12 cellular contexts compared by ENCODE assay signal in the genomic region with DNA sequence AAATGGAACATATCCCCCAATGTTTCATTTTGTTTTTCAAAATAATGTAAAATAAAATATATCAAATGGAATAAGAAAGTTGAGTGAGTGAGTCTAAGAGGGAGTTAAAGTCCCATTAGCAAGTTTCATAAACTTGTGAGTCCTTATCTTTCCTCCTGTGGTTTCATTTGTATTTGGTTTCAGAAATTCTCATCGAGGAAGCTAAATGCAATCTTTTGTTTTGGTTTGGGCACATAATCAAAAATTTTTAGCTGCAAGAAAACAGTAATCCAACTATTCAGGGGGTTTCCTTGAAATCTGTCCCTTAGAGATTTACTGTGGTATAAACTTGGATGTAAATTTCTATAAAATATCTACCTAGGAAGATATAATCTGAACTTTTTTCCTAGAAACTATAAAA.
A peak's percentile ranks its signal among the peaks of the same experiment; 100 is the strongest.
DNase-seq lines count a peak whose midpoint lies in the region; ATAC-seq, FAIRE-seq and TF ChIP-seq lines count a peak whose summit lies in the region.
"Had no signal": no experiment of that assay in that cellular context is flagged by ENCODE, and none has a peak within 500 bp of the region (broad histone marks: within the 10 kb centered on the region; RNA-seq: fewer than 3 reads in every experiment).

No MANE protein-coding gene starts in this region.

- CTCF ChIA-PET in A549 (lab: Yijun Ruan, JAX) (interaction anchor here (1.3 kb wide), 1 partner anchor 90 kb away, joined by 4 read pairs; no protein-coding TSS in a partner anchor), Panc1 (lab: Charles Lee) (no interaction called here), A673 (lab: Charles Lee) (no interaction called here)

- H3K27ac ChIP-seq in A549 (no peak overlapping the region), Panc1 (ENCODE audit: low read length) (peak overlapping the region; percentile 72; the same call in 1 of the 2 replicates), A673 (ENCODE audit: low read depth, low read length, poor library complexity, severe bottlenecking) (no peak overlapping the region)

- TF ChIP-seq EP300 in A549 (IDR thresholded peaks at IDR 0.05): no peak

- H3K4me2 ChIP-seq in A549: peak overlapping the region; percentile 31; the same call in 2 of the 3 replicates

- intact Hi-C loops in Panc1 (cut with micrococcal nuclease; ENCODE audit: unreplicated experiment): no loop called here
- intact Hi-C loops in A673 (cut with micrococcal nuclease; ENCODE audit: unreplicated experiment): no loop called here

- no peaks in the 10 kb centered on the region for H3K9me3 ChIP-seq in A549
- no peaks in the 10 kb centered on the region for H3K9me3 ChIP-seq in Panc1 (ENCODE audit: control insufficient read depth, insufficient read depth, low read depth, low read length)
- no peaks in the 10 kb centered on the region for H3K9me3 ChIP-seq in A673 (ENCODE audit: low read depth, low read length, poor library complexity, severe bottlenecking)

- H3K36me3 ChIP-seq in Panc1 (ENCODE audit: control insufficient read depth, insufficient read depth, low read length): no peaks in the 10 kb centered on the region
- H3K36me3 ChIP-seq in A673 (ENCODE audit: insufficient read depth, low read length, poor library complexity, severe bottlenecking): no peaks in the 10 kb centered on the region

- no peak for TF ChIP-seq RAD21 in A549 (conservative IDR thresholded peaks at IDR 0.05 in 1 of 2, IDR thresholded peaks at IDR 0.05 in 1 of 2)

- H3K27me3 ChIP-seq in Panc1 (ENCODE audit: control insufficient read depth, insufficient read depth, low read length) (no peaks in the 10 kb centered on the region), A673 (replicated peaks; ENCODE audit: insufficient read depth, low read depth, low read length, poor library complexity) (no peaks in the 10 kb centered on the region)

- TF ChIP-seq CTCF in A549 (IDR thresholded peaks at IDR 0.05) (no peak), Panc1 (IDR thresholded peaks at IDR 0.05) (no peak), fibroblast of the aortic adventitia (IDR thresholded peaks at IDR 0.05; ENCODE audit: insufficient read depth, low read length) (no peak), A673 (conservative IDR thresholded peaks at IDR 0.05; ENCODE audit: low read depth, low read length) (no peak)

- in situ Hi-C loops in Panc1 (cut with HindIII; ENCODE audit: low pct_unique_long_range_greater_than_20kb, low sequenced_read_pairs): no loop called here

- ATAC-seq in A549 (no peak), Panc1 (no peak)

- POLR2A ChIA-PET in A549 (lab: Yijun Ruan, JAX) (no interaction called here), Panc1 (lab: Charles Lee) (no interaction called here), A673 (lab: Charles Lee; ENCODE audit: low non-redundant PET) (no interaction called here)

- TF ChIP-seq POLR2A in A549 (IDR thresholded peaks at IDR 0.05; ENCODE audit: low read length): no peak

- 3% methylated on average over 1 of the region's 1 CpG for WGBS in A549 (ENCODE audit: missing lambda C conversion rate)

- H3K4me3 ChIP-seq in A549 (no peak overlapping the region), Panc1 (ENCODE audit: low read depth in 2 of 2, low read length in 2 of 2) (no peak overlapping the region), fibroblast of the aortic adventitia (ENCODE audit: low read depth, low read length) (no peak overlapping the region), A673 (ENCODE audit: low read depth, low read length, poor library complexity, severe bottlenecking) (no peak overlapping the region)

- FAIRE-seq in A549 (lab: Jason Lieb, UNC): no peak
- FAIRE-seq: bronchial epithelial cell, keratinocyte had no signal

- DNase-seq in A549 (ENCODE audit: low read depth in 1 of 2, low spot score in 1 of 2) (no peak), COLO829 (ENCODE audit: low spot score) (peak; percentile 73), Panc1 (ENCODE audit: low read depth, low spot score) (no peak), fibroblast of the aortic adventitia (ENCODE audit: low read depth) (peak; percentile 91), A673 (ENCODE audit: low spot score) (no peak), DMS79 (lab: John Stamatoyannopoulos, UW) (no peak), NCI-H2227 treated with DMSO at 0.1 percent for 48 hours (lab: John Stamatoyannopoulos, UW) (no peak)
- no peak for DNase-seq in stimulated activated CD4-positive, alpha-beta T cell treated with anti-CD3 and anti-CD28 coated beads, Interleukin-2, amount 100 ng/mL, for 48 hours
- DNase-seq: COR-L47, erythroblast had no signal

- H3K4me1 ChIP-seq in A549: peaks cover 88% of the 10 kb centered on the region
- H3K4me1 ChIP-seq in Panc1 (ENCODE audit: control insufficient read depth, insufficient read depth, low read length): peaks cover 47% of the 10 kb centered on the region
- no peaks in the 10 kb centered on the region for H3K4me1 ChIP-seq in A673 (ENCODE audit: insufficient read depth, low read length, poor library complexity, severe bottlenecking)

- BruUV-seq in Panc1 (replicated peaks; lab: Mats Ljungman, UMichigan) (no TSS peak), A673 (replicated peaks; lab: Mats Ljungman, UMichigan) (no TSS peak)

TF ChIP-seq in A549, 52 proteins besides CTCF, POLR2A, EP300 and RAD21:
- TF ChIP-seq MAZ (IDR thresholded peaks at IDR 0.05; ENCODE audit: borderline replicate concordance, low read depth, low read length): no peak
- no peak for TF ChIP-seq BHLHE40 (IDR thresholded peaks at IDR 0.05; ENCODE audit: low read depth, low read length)
- TF ChIP-seq KDM1A (IDR thresholded peaks at IDR 0.05; ENCODE audit: low read depth): no peak

Comparison
In these comparisons a context has a peak if more than half of its experiments do, and no peak if none do; other contexts are left out.
1. DNase-seq: peak in COLO829 (single experiment) and fibroblast of the aortic adventitia (single experiment); none in A549 (0 of 2), Panc1 (single experiment), A673 (single experiment), stimulated activated CD4-positive, alpha-beta T cell treated with anti-CD3 and anti-CD28 coated beads, Interleukin-2, amount 100 ng/mL, for 48 hours (0 of 2), DMS79 (single experiment) and NCI-H2227 treated with DMSO at 0.1 percent for 48 hours (single experiment).